Comparison of ENCODE assay signal across 1 cellular context in genomic region chr2:105803337-105803736, GRCh38.
TF ChIP-seq lines count a peak whose summit lies in the region.

No MANE protein-coding gene starts in this region.

TF ChIP-seq in GM12878, 131 proteins besides CTCF, POLR2A, EP300 and RAD21 (continued from another document and continues in another):
- TF ChIP-seq PRDM15 (CRISPR knock-in tag; IDR thresholded peaks at IDR 0.05) (no peak), BMI1 (IDR thresholded peaks at IDR 0.05; ENCODE audit: borderline replicate concordance) (peak; percentile 74; the same call in 1 of the 2 replicates), CHD2 (IDR thresholded peaks at IDR 0.05; ENCODE audit: borderline replicate concordance, low read depth, low read length) (no peak), NBN (IDR thresholded peaks at IDR 0.05) (peak; percentile 80; the same call in 1 of the 2 replicates), CEBPB (IDR thresholded peaks at IDR 0.05; ENCODE audit: borderline replicate concordance in 1 of 2, low read depth in 2 of 2, low read length in 2 of 2) (peak in 1 of 2 experiments; percentile 94; a peak in 2 of 4 replicates), ASH2L (IDR thresholded peaks at IDR 0.05; ENCODE audit: borderline replicate concordance, low read depth) (no peak), ZNF622 (IDR thresholded peaks at IDR 0.05) (no peak), BCL11A (IDR thresholded peaks at IDR 0.05; ENCODE audit: low read depth, low read length) (peak; percentile 94), NR2C2 (IDR thresholded peaks at IDR 0.05; ENCODE audit: borderline replicate concordance, control insufficient read depth, insufficient read length, low read depth) (no peak), KLF5 (IDR thresholded peaks at IDR 0.05; ENCODE audit: partially characterized antibody) (no peak), CREM (IDR thresholded peaks at IDR 0.05; ENCODE audit: low read depth) (no peak), IRF5 (IDR thresholded peaks at IDR 0.05; ENCODE audit: borderline replicate concordance) (no peak), STAT1 (conservative IDR thresholded peaks at IDR 0.05) (no peak), SMAD1 (IDR thresholded peaks at IDR 0.05; ENCODE audit: low read depth, partially characterized antibody) (no peak), TBL1XR1 (IDR thresholded peaks at IDR 0.05; ENCODE audit: low read depth, low read length) (no peak), STAT3 (IDR thresholded peaks at IDR 0.05; ENCODE audit: low read depth, low read length) (no peak), ZSCAN29 (IDR thresholded peaks at IDR 0.05) (no peak), ZBTB40 (IDR thresholded peaks at IDR 0.05; ENCODE audit: borderline replicate concordance) (no peak), TCF7 (IDR thresholded peaks at IDR 0.05; ENCODE audit: borderline replicate concordance) (no peak), HDGF (IDR thresholded peaks at IDR 0.05) (no peak), RAD51 (IDR thresholded peaks at IDR 0.05) (0 out of 2 replicates have a peak, but pooled peaks have one; percentile 49), YY1 (IDR thresholded peaks at IDR 0.05; ENCODE audit: low read depth, low read length) (no peak), ESRRA (IDR thresholded peaks at IDR 0.05; ENCODE audit: low read length) (no peak), SUZ12 (IDR thresholded peaks at IDR 0.05; ENCODE audit: unreplicated experiment) (no peak), JUNB (IDR thresholded peaks at IDR 0.05) (no peak; the same call in none of the 2 replicates), CBX3 (IDR thresholded peaks at IDR 0.05; ENCODE audit: borderline replicate concordance, low read depth) (no peak), GATAD2B (conservative IDR thresholded peaks at IDR 0.05; ENCODE audit: low read depth) (peak; percentile 82), MTA2 (IDR thresholded peaks at IDR 0.05; ENCODE audit: low read depth) (peak; percentile 99), HSF1 (IDR thresholded peaks at IDR 0.05; ENCODE audit: low read depth, low read length) (no peak), MLLT1 (IDR thresholded peaks at IDR 0.05) (peak; percentile 46; the same call in 1 of the 2 replicates), IRF4 (IDR thresholded peaks at IDR 0.05; ENCODE audit: low read depth, low read length) (0 out of 2 replicates have a peak, but pooled peaks have one; percentile 72), NRF1 (conservative IDR thresholded peaks at IDR 0.05; ENCODE audit: low read depth, low read length) (no peak), ZBTB4 (CRISPR knock-in tag; IDR thresholded peaks at IDR 0.05) (no peak), ZNF687 (IDR thresholded peaks at IDR 0.05) (peak; percentile 84), NKRF (conservative IDR thresholded peaks at IDR 0.05) (no peak), KDM1A (IDR thresholded peaks at IDR 0.05; ENCODE audit: borderline replicate concordance) (no peak), SUPT20H (IDR thresholded peaks at IDR 0.05; ENCODE audit: borderline replicate concordance, control insufficient read depth, low read depth, low read length) (no peak), MYB (IDR thresholded peaks at IDR 0.05; ENCODE audit: borderline replicate concordance, low read depth, low read length) (no peak)
